In genomic region chr7:65250216-65250615, GRCh38 we compare ENCODE assay signal across 1 cellular context.
TF ChIP-seq lines count a peak whose summit lies in the region.

No MANE protein-coding gene starts in this region.

TF ChIP-seq in H1, 55 proteins besides CTCF, POLR2A, EP300 and RAD21:
- TF ChIP-seq CTBP2 (IDR thresholded peaks at IDR 0.05; ENCODE audit: borderline replicate concordance, insufficient read depth, insufficient read length, low read length) (no peak), KDM5A (IDR thresholded peaks at IDR 0.05; ENCODE audit: low read length) (no peak), MAFK (IDR thresholded peaks at IDR 0.05; ENCODE audit: low read depth, low read length) (0 out of 2 replicates have a peak, but pooled peaks have one; percentile 9), BCL11A (IDR thresholded peaks at IDR 0.05; ENCODE audit: low read depth in 2 of 2, low read length in 2 of 2) (no peak)
